In genomic region chr19:48418317-48419064, GRCh38 we compare ENCODE assay signal across 9 cellular contexts. TPM values are rescaled to one million over a fixed set of nuclear protein-coding genes. Genes with fewer than 3 reads are reported as not detected.
DNase-seq lines count a peak whose midpoint lies in the region; ATAC-seq and TF ChIP-seq lines count a peak whose summit lies in the region.
"Had no signal": no experiment of that assay in that cellular context is flagged by ENCODE, and none has a peak within 500 bp of the region (broad histone marks: within the 10 kb centered on the region; RNA-seq: fewer than 3 reads in every experiment).

No MANE protein-coding gene starts in this region.

- peak overlapping the region; percentile 61 for H3K27ac ChIP-seq in KMS-11

- peak overlapping the region; percentile 80 for H3K4me3 Mint-ChIP-seq in activated T-cell treated with anti-CD3 and anti-CD28 coated beads, Interleukin-2, amount 50 U/mL, for 72 hours
- H3K4me3 Mint-ChIP-seq in naive B cell, result peak overlapping the region; percentile 65 to 89 (median 81)

- peak overlapping the region; percentile 100 for H2AFZ ChIP-seq in KMS-11 (ENCODE audit: low read depth)

- peaks cover 10% of the 10 kb centered on the region; the same call in 1 of the 2 replicates for H3K27me3 ChIP-seq in KMS-11 (ENCODE audit: insufficient read depth, low read depth)
- no peaks in the 10 kb centered on the region for H3K27me3 ChIP-seq in MG63

- peak overlapping the region; percentile 39; the same call in 1 of the 2 replicates for H3K9ac ChIP-seq in KMS-11

- H4K20me1 ChIP-seq in KMS-11 (ENCODE audit: insufficient read depth), result no peaks in the 10 kb centered on the region

- peak; percentile 27 to 42 for ATAC-seq in activated T-cell treated with anti-CD3 and anti-CD28 coated beads, Interleukin-2, amount 50 U/mL, for 72 hours (replicated peaks in 1 of 2)
- peak in 1 of 2 donors; percentile 18 for ATAC-seq in naive B cell (ENCODE audit: low read depth in 2 of 2)
- ATAC-seq in GM21390 (IDR thresholded peaks at IDR 0.05; ENCODE audit: unreplicated experiment), result no peak

- peak overlapping the region; percentile 73 for H3K4me2 ChIP-seq in KMS-11

- H3K36me3 Mint-ChIP-seq in activated T-cell treated with anti-CD3 and anti-CD28 coated beads, Interleukin-2, amount 50 U/mL, for 72 hours (ENCODE audit: insufficient read depth in 2 of 2), result no peaks in the 10 kb centered on the region
- no peaks in the 10 kb centered on the region for H3K36me3 Mint-ChIP-seq in naive B cell

- no peaks in the 10 kb centered on the region for H3K36me3 ChIP-seq in KMS-11 (ENCODE audit: insufficient read depth)
- no peaks in the 10 kb centered on the region for H3K36me3 ChIP-seq in MG63

- peak; percentile 16 for DNase-seq in GDM1 (lab: John Stamatoyannopoulos, UW)
- DNase-seq in activated T-cell treated with anti-CD3 and anti-CD28 coated beads, Interleukin-2, amount 50 U/mL, for 72 hours, result peak in 1 of 2 donors; percentile 40
- DNase-seq in naive B cell, result no peak
- no peak for DNase-seq in MG63
- DNase-seq in germinal center (ENCODE audit: low spot score), result no peak
- DNase-seq: foreskin melanocyte, NCI-H774 had no signal

- H3K4me3 ChIP-seq in KMS-11 (IDR thresholded peaks at IDR 0.05; ENCODE audit: insufficient read depth, low read depth, low read length) (no peak overlapping the region), MG63 (no peak overlapping the region)

- peaks cover 36% of the 10 kb centered on the region for H3K4me1 Mint-ChIP-seq in activated T-cell treated with anti-CD3 and anti-CD28 coated beads, Interleukin-2, amount 50 U/mL, for 72 hours (ENCODE audit: low read depth)
- H3K4me1 Mint-ChIP-seq in naive B cell, result peaks cover 23 to 33% (median 28%) of the 10 kb centered on the region in 3 donors

- peaks cover 35% of the 10 kb centered on the region for H3K4me1 ChIP-seq in KMS-11 (ENCODE audit: low read depth, poor library complexity, severe bottlenecking)

- H3K9me3 Mint-ChIP-seq in activated T-cell treated with anti-CD3 and anti-CD28 coated beads, Interleukin-2, amount 50 U/mL, for 72 hours, result no peaks in the 10 kb centered on the region
- H3K9me3 Mint-ChIP-seq in naive B cell, result peaks cover 0 to 3% (median 0%) of the 10 kb centered on the region in 7 donors

- TF ChIP-seq CTCF in KMS-11 (conservative IDR thresholded peaks at IDR 0.05; ENCODE audit: low read depth, low read length), result peak; percentile 57

- peak overlapping the region; percentile 78 for H3K27ac Mint-ChIP-seq in activated T-cell treated with anti-CD3 and anti-CD28 coated beads, Interleukin-2, amount 50 U/mL, for 72 hours
- H3K27ac Mint-ChIP-seq in naive B cell, result peak overlapping the region in 4 of 6 donors; percentile 22 to 89 (median 84)

- peaks cover 15% of the 10 kb centered on the region for H3K27me3 Mint-ChIP-seq in activated T-cell treated with anti-CD3 and anti-CD28 coated beads, Interleukin-2, amount 50 U/mL, for 72 hours (ENCODE audit: low read depth)
- H3K27me3 Mint-ChIP-seq in naive B cell, result peaks cover 26 to 66% (median 51%) of the 10 kb centered on the region in 3 donors

- no peaks in the 10 kb centered on the region for H3K79me2 ChIP-seq in KMS-11 (ENCODE audit: insufficient read depth, low read depth)

- H3K9me3 ChIP-seq in MG63, result no peaks in the 10 kb centered on the region

RNA-seq across cellular contexts. Expression of gene GRIN2D, which starts 25.0 kb away (rescaled TPM):
- total RNA-seq in activated T-cell treated with anti-CD3 and anti-CD28 coated beads, Interleukin-2, amount 50 U/mL, for 72 hours, result under 1 TPM; 0.39 to 0.46 TPM
- polyA plus RNA-seq in naive B cell (ENCODE audit: low read depth in 6 of 6), result not detected
- total RNA-seq in MG63 (2014; rRNA removed; shearing (Covaris generic); ENCODE audit: low replicate concordance), result 0.03 TPM in 1 of 2 replicates, not detected in the other

RNA-seq across cellular contexts. Expression of gene KDELR1, which starts 27.1 kb away (rescaled TPM):
- total RNA-seq in activated T-cell treated with anti-CD3 and anti-CD28 coated beads, Interleukin-2, amount 50 U/mL, for 72 hours, result 100 to 1,000 TPM; 101 to 103 TPM
- polyA plus RNA-seq in naive B cell (ENCODE audit: low read depth in 6 of 6), result 10 to 100 TPM; 24.5 to 32.1 (median 26.5) TPM
- 51.3 and 103 TPM in 2 replicates for total RNA-seq in MG63 (2014; rRNA removed; shearing (Covaris generic); ENCODE audit: low replicate concordance)

RNA-seq across cellular contexts. Expression of gene GRWD1, which starts 27.3 kb away (rescaled TPM):
- 10 to 100 TPM; 27.0 to 38.2 TPM for total RNA-seq in activated T-cell treated with anti-CD3 and anti-CD28 coated beads, Interleukin-2, amount 50 U/mL, for 72 hours
- polyA plus RNA-seq in naive B cell (ENCODE audit: low read depth in 6 of 6), result 10 to 100 TPM; 27.8 to 44.8 (median 37.1) TPM
- total RNA-seq in MG63 (2014; rRNA removed; shearing (Covaris generic); ENCODE audit: low replicate concordance), result 86.6 and 138 TPM in 2 replicates

RNA-seq across cellular contexts. Expression of gene KCNJ14, which starts 36.9 kb away (rescaled TPM):
- 1 to 10 TPM; 3.2 to 5.0 TPM for total RNA-seq in activated T-cell treated with anti-CD3 and anti-CD28 coated beads, Interleukin-2, amount 50 U/mL, for 72 hours
- polyA plus RNA-seq in naive B cell (ENCODE audit: low read depth in 6 of 6), result under 1 TPM in 5 of 6 donors, not detected in 1; 0.12 to 0.72 (median 0.24) TPM
- 0.22 and 0.43 TPM in 2 replicates for total RNA-seq in MG63 (2014; rRNA removed; shearing (Covaris generic); ENCODE audit: low replicate concordance)

RNA-seq across cellular contexts. Expression of gene CYTH2, which starts 50.7 kb away (rescaled TPM):
- total RNA-seq in activated T-cell treated with anti-CD3 and anti-CD28 coated beads, Interleukin-2, amount 50 U/mL, for 72 hours, result 10 to 100 TPM; 59.4 to 68.3 TPM
- 10 to 100 TPM in 5 of 6 donors, 1 to 10 TPM in 1; 10.0 to 29.9 (median 20.3) TPM for polyA plus RNA-seq in naive B cell (ENCODE audit: low read depth in 6 of 6)
- total RNA-seq in MG63 (2014; rRNA removed; shearing (Covaris generic); ENCODE audit: low replicate concordance), result 84.7 and 163 TPM in 2 replicates
